Comparison of ENCODE assay signal across 18 cellular contexts in genomic region chr18:50711401-50711800, GRCh38.
"Had no signal": no experiment of that assay in that cellular context is flagged by ENCODE, and none has a peak within 500 bp of the region (broad histone marks: within the 10 kb centered on the region; RNA-seq: fewer than 3 reads in every experiment).

No MANE protein-coding gene starts in this region.

- DNase-seq: activated B cell treated with CpG ODN at 0.5 μM for 24 hours; activated CD4-positive, alpha-beta T cell treated with anti-CD3 and anti-CD28 coated beads, Interleukin-2, amount 10 ng/mL, durations not matched to agents 24 days and 14 days; activated naive CD4-positive, alpha-beta T cell treated with Interleukin-2 at 50 U/mL for 16 hours; colonic mucosa; effector CD4-positive, alpha-beta T cell; foreskin melanocyte; heart right ventricle; islet precursor cell; left lung; mesenchymal stem cell; stimulated activated CD4-positive, alpha-beta T cell treated with anti-CD3 and anti-CD28 coated beads, Interleukin-15, amount 100 ng/mL, for 24 hours; stimulated activated CD4-positive, alpha-beta T cell treated with anti-CD3 and anti-CD28 coated beads, Interleukin-4, amount 100 ng/mL, for 24 hours; stimulated activated naive CD8-positive, alpha-beta T cell treated with anti-CD3 and anti-CD28 coated beads, Interleukin-15, amount 100 ng/mL, for 72 hours had no signal

- H3K4me1 Mint-ChIP-seq: activated B cell treated with CpG ODN at 0.5 μM for 24 hours; activated CD4-positive, alpha-beta T cell treated with anti-CD3 and anti-CD28 coated beads, Interleukin-2, amount 10 ng/mL, durations not matched to agents 24 days and 14 days; stimulated activated naive CD8-positive, alpha-beta T cell treated with anti-CD3 and anti-CD28 coated beads, Interleukin-15, amount 100 ng/mL, for 72 hours had no signal

- H3K36me3 Mint-ChIP-seq: natural killer cell treated with Interleukin-12 subunit alpha and Interleukin-12 subunit beta and Interleukin-15 and Interleukin-18, amount 100 ng/mL, for 72 hours had no signal

- FAIRE-seq: astrocyte, endothelial cell of umbilical vein had no signal

- H3K4me1 ChIP-seq: colonic mucosa, heart right ventricle, left lung had no signal

- H3K4me3 Mint-ChIP-seq: activated B cell treated with CpG ODN at 0.5 μM for 24 hours; activated CD4-positive, alpha-beta T cell treated with anti-CD3 and anti-CD28 coated beads, Interleukin-2, amount 10 ng/mL, durations not matched to agents 24 days and 14 days; natural killer cell treated with Interleukin-12 subunit alpha and Interleukin-12 subunit beta and Interleukin-15 and Interleukin-18, amount 100 ng/mL, for 72 hours; stimulated activated naive CD8-positive, alpha-beta T cell treated with anti-CD3 and anti-CD28 coated beads, Interleukin-15, amount 100 ng/mL, for 72 hours had no signal

- H3K27me3 ChIP-seq: cardiac muscle cell, colonic mucosa, heart right ventricle, left lung had no signal

- H3K9me3 ChIP-seq: colonic mucosa, left lung, thoracic aorta had no signal

- ATAC-seq: left lung; natural killer cell treated with Interleukin-12 subunit alpha and Interleukin-12 subunit beta and Interleukin-15 and Interleukin-18, amount 100 ng/mL, for 72 hours; stimulated activated naive CD8-positive, alpha-beta T cell treated with anti-CD3 and anti-CD28 coated beads, Interleukin-15, amount 100 ng/mL, for 72 hours had no signal

- H3K9me3 Mint-ChIP-seq: activated CD4-positive, alpha-beta T cell treated with anti-CD3 and anti-CD28 coated beads, Interleukin-2, amount 10 ng/mL, durations not matched to agents 24 days and 14 days had no signal

- H3K4me3 ChIP-seq: cardiac muscle cell, colonic mucosa, heart right ventricle, left lung, thoracic aorta had no signal

- H3K36me3 ChIP-seq: cardiac muscle cell, colonic mucosa, left lung, thoracic aorta had no signal

- H3K27ac ChIP-seq: cardiac muscle cell, colonic mucosa, heart right ventricle, left lung, thoracic aorta had no signal

- H3K27me3 Mint-ChIP-seq: activated CD4-positive, alpha-beta T cell treated with anti-CD3 and anti-CD28 coated beads, Interleukin-2, amount 10 ng/mL, durations not matched to agents 24 days and 14 days had no signal
